In genomic region chr17:55462711-55463110, GRCh38 we compare ENCODE assay signal across 32 cellular contexts. TPM values are rescaled to one million over a fixed set of nuclear protein-coding genes. Genes with fewer than 3 reads are reported as not detected.
"Had no signal": no experiment of that assay in that cellular context is flagged by ENCODE, and none has a peak within 500 bp of the region (broad histone marks: within the 10 kb centered on the region; RNA-seq: fewer than 3 reads in every experiment).

No MANE protein-coding gene starts in this region.

- H3K27me3 Mint-ChIP-seq: activated CD8-positive, alpha-beta T cell treated with anti-CD3 and anti-CD28 coated beads for 36 hours; T-helper 17 cell had no signal

- H3K36me3 Mint-ChIP-seq: activated naive CD4-positive, alpha-beta T cell treated with anti-CD3 and anti-CD28 coated beads, Interleukin-2, amount 50 U/mL, for 72 hours; brain; immature natural killer cell; memory B cell; naive thymus-derived CD8-positive, alpha-beta T cell had no signal

- H3K4me1 Mint-ChIP-seq: immature natural killer cell had no signal

- H3K9me3 Mint-ChIP-seq: activated CD8-positive, alpha-beta T cell treated with anti-CD3 and anti-CD28 coated beads for 36 hours; activated naive CD4-positive, alpha-beta T cell treated with anti-CD3 and anti-CD28 coated beads, Interleukin-2, amount 50 U/mL, for 72 hours; immature natural killer cell; memory B cell; naive thymus-derived CD8-positive, alpha-beta T cell had no signal

- H3K27ac ChIP-seq: cardiac muscle cell, coronary artery, dorsolateral prefrontal cortex, testis, transverse colon had no signal

- H3K4me1 ChIP-seq: transverse colon had no signal

- H3K27me3 ChIP-seq: cardiac muscle cell, dorsolateral prefrontal cortex, heart left ventricle, testis, transverse colon had no signal

- H3K4me3 ChIP-seq: cardiac muscle cell, coronary artery, dorsolateral prefrontal cortex, heart left ventricle, testis, transverse colon had no signal

- H3K4me3 Mint-ChIP-seq: activated CD8-positive, alpha-beta T cell treated with anti-CD3 and anti-CD28 coated beads for 36 hours; brain; immature natural killer cell; memory B cell; naive thymus-derived CD8-positive, alpha-beta T cell; neural crest cell; T-helper 17 cell had no signal

- H3K9me3 ChIP-seq: heart left ventricle, testis, transverse colon had no signal

- H3K27ac Mint-ChIP-seq: activated CD8-positive, alpha-beta T cell treated with anti-CD3 and anti-CD28 coated beads for 36 hours; activated naive CD4-positive, alpha-beta T cell treated with anti-CD3 and anti-CD28 coated beads, Interleukin-2, amount 50 U/mL, for 72 hours; brain; immature natural killer cell; naive thymus-derived CD8-positive, alpha-beta T cell; T-helper 17 cell had no signal

- H3K36me3 ChIP-seq: cardiac muscle cell, heart left ventricle, transverse colon had no signal

- DNase-seq: activated CD4-positive, alpha-beta T cell treated with anti-CD3 and anti-CD28 coated beads, Interleukin-2, amount 50 U/mL, for 1 hour; activated CD4-positive, CD25-positive, alpha-beta regulatory T cell treated with anti-CD3 and anti-CD28 coated beads, Interleukin-2, amount 50 U/mL, for 72 hours; activated CD8-positive, alpha-beta T cell treated with anti-CD3 and anti-CD28 coated beads for 36 hours; activated naive CD4-positive, alpha-beta T cell; activated T-cell treated with anti-CD3 and anti-CD28 coated beads, Interleukin-2, amount 50 U/mL, for 48 hours; anterior cingulate cortex; dorsolateral prefrontal cortex; effector memory CD4-positive, alpha-beta T cell; erythroblast; heart left ventricle; hypothalamus; immature natural killer cell; naive thymus-derived CD8-positive, alpha-beta T cell; nucleus accumbens; right cardiac atrium; stimulated activated CD4-positive, alpha-beta T cell treated with anti-CD3 and anti-CD28 coated beads, Interleukin-2, amount 100 ng/mL, for 48 hours; stimulated activated naive CD8-positive, alpha-beta T cell treated with anti-CD3 and anti-CD28 coated beads, Interleukin-15, Interleukin-2, amounts not matched to agents 100 U/mL and 50 U/mL, for 24 hours; T-helper 17 cell; testis; transverse colon had no signal

RNA-seq across cellular contexts. Expression of gene SMIM36, which starts 48.5 kb away (rescaled TPM):
- total RNA-seq: activated CD8-positive, alpha-beta T cell treated with anti-CD3 and anti-CD28 coated beads for 36 hours; activated naive CD4-positive, alpha-beta T cell treated with anti-CD3 and anti-CD28 coated beads, Interleukin-2, amount 50 U/mL, for 72 hours; cardiac muscle cell; cerebellum; heart left ventricle; kidney epithelial cell; lower leg skin; naive thymus-derived CD8-positive, alpha-beta T cell; neural crest cell; pulmonary artery endothelial cell; right cardiac atrium; skeletal muscle tissue; transverse colon; urinary bladder had no signal
- polyA plus RNA-seq: cardiac muscle cell, heart left ventricle, immature natural killer cell, right cardiac atrium, urinary bladder had no signal
